In the genomic region with DNA sequence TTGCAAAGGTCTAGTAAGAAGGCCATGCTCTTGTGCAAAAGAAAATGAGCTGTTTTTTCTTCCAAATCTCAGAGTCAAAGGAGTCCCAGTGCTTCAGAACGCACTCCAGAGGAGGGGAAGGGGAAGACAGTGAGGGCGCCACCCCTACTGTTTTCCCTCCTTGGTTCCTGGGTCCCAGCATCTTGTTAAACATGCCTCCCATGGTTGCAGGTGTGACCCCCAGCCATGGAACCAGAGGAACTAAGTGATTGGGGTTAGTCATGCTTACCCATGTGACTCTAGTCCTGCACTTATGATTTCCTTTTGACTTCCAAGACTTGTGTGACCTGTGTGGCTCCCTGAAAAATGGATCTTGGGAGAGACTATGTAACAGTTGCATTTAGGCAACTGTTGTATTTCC, we compare ENCODE assay signal across 32 cellular contexts.
"Had no signal": no experiment of that assay in that cellular context is flagged by ENCODE, and none has a peak within 500 bp of the region (broad histone marks: within the 10 kb centered on the region; RNA-seq: fewer than 3 reads in every experiment).

No MANE protein-coding gene starts in this region.

- FAIRE-seq: colon, islet of Langerhans had no signal

- H3K4me3 ChIP-seq: esophagus squamous epithelium, left lung, lower lobe of right lung, neural progenitor cell, psoas muscle, smooth muscle cell, stomach, thyroid gland, upper lobe of left lung, vagina had no signal

- DNase-seq: activated B cell treated with CpG ODN at 0.5 μM for 24 hours; activated CD4-positive, alpha-beta T cell treated with anti-CD3 and anti-CD28 coated beads, Interleukin-2, amount 50 U/mL, for 1 hour; activated CD8-positive, alpha-beta T cell treated with anti-CD3 and anti-CD28 coated beads for 36 hours; activated naive CD4-positive, alpha-beta T cell; activated T-cell treated with anti-CD3 and anti-CD28 coated beads, Interleukin-2, amount 50 U/mL, for 4 hours; anterior cingulate cortex; dermis blood vessel endothelial cell; effector CD4-positive, alpha-beta T cell; esophagus squamous epithelium; foreskin melanocyte; left lung; lower lobe of right lung; mesenchymal stem cell; natural killer cell; occipital lobe; psoas muscle; stimulated activated CD4-positive, alpha-beta T cell treated with anti-CD3 and anti-CD28 coated beads, Interleukin-1b, Interleukin-23, amount 100 ng/mL, for 48 hours; stimulated activated CD4-positive, alpha-beta T cell treated with anti-CD3 and anti-CD28 coated beads, Interleukin-4, amount 100 ng/mL, for 4 hours; stimulated activated CD8-positive, alpha-beta memory T cell treated with anti-CD3 and anti-CD28 coated beads, Interleukin-4, amount 100 ng/mL, for 48 hours; stomach; thyroid gland; upper lobe of left lung had no signal

- H3K27ac ChIP-seq: epithelial cell of prostate, esophagus squamous epithelium, left lung, lower lobe of right lung, neural progenitor cell, parathyroid adenoma, psoas muscle, stomach, thyroid gland, upper lobe of left lung, vagina had no signal

- H3K36me3 ChIP-seq: left lung, lower lobe of right lung, neural progenitor cell, thyroid gland, upper lobe of left lung, vagina had no signal

- H3K27me3 ChIP-seq: esophagus squamous epithelium, left lung, stomach, thyroid gland, upper lobe of left lung, vagina had no signal

- H3K79me2 ChIP-seq: parathyroid adenoma had no signal

- H3K9ac ChIP-seq: neural progenitor cell, parathyroid adenoma had no signal

- H2AFZ ChIP-seq: neural progenitor cell, parathyroid adenoma had no signal

- H3K4me1 ChIP-seq: left lung, lower lobe of right lung, neural progenitor cell, parathyroid adenoma, upper lobe of left lung, vagina had no signal

- H3K4me2 ChIP-seq: neural progenitor cell, smooth muscle cell had no signal

- ATAC-seq: activated CD8-positive, alpha-beta T cell treated with anti-CD3 and anti-CD28 coated beads for 36 hours; activated naive CD4-positive, alpha-beta T cell treated with anti-CD3 and anti-CD28 coated beads, Interleukin-2, amount 50 U/mL, for 72 hours; activated T-cell treated with anti-CD3 and anti-CD28 coated beads, Interleukin-2, amount 50 U/mL, for 4 hours; activated T-helper 17 cell treated with anti-CD3 and anti-CD28 coated beads, Interleukin-2, amount 50 U/mL, for 72 hours; left lung; lower lobe of right lung; natural killer cell; psoas muscle; stimulated activated memory B cell treated with anti-CD40 and anti-IgM and Interleukin-4, amounts not matched to agents 10 μg/mL and 1 μg/mL and 100 μg/mL, for 72 hours had no signal

- H3K9me3 ChIP-seq: thyroid gland had no signal
